In genomic region chr3:12149029-12149428, GRCh38 we compare ENCODE assay signal across 15 cellular contexts. TPM values are rescaled to one million over a fixed set of nuclear protein-coding genes. Genes with fewer than 3 reads are reported as not detected.
"Had no signal": no experiment of that assay in that cellular context is flagged by ENCODE, and none has a peak within 500 bp of the region (broad histone marks: within the 10 kb centered on the region; RNA-seq: fewer than 3 reads in every experiment).

No MANE protein-coding gene starts in this region.

- H3K4me1 ChIP-seq: foreskin keratinocyte had no signal

- H3K27me3 ChIP-seq: ascending aorta, hepatocyte, thyroid gland had no signal

- H3K4me3 ChIP-seq: ascending aorta, esophagus squamous epithelium, hepatocyte, thyroid gland had no signal

- ATAC-seq: foreskin keratinocyte; naive thymus-derived CD8-positive, alpha-beta T cell; stimulated activated naive CD8-positive, alpha-beta T cell treated with anti-CD3 and anti-CD28 coated beads, Interleukin-15, amount 100 ng/mL, for 72 hours had no signal

- DNase-seq: activated CD4-positive, alpha-beta memory T cell treated with anti-CD3 and anti-CD28 coated beads for 36 hours; activated gamma-delta T cell treated with Interleukin-2 at 50 U/mL for 16 hours; activated T-cell treated with anti-CD3 and anti-CD28 coated beads, Interleukin-2, amount 50 U/mL, for 48 hours; esophagus squamous epithelium; foreskin keratinocyte; naive thymus-derived CD8-positive, alpha-beta T cell; occipital lobe; stimulated activated CD4-positive, alpha-beta T cell treated with anti-CD3 and anti-CD28 coated beads, Interleukin-15, amount 100 ng/mL, for 24 hours; stimulated activated CD4-positive, alpha-beta T cell treated with anti-CD3 and anti-CD28 coated beads, Interleukin-4, amount 100 ng/mL, for 4 hours; stimulated activated naive CD8-positive, alpha-beta T cell treated with anti-CD3 and anti-CD28 coated beads, Interleukin-15, amount 100 ng/mL, for 72 hours; T-helper 9 cell; thyroid gland had no signal

- H3K36me3 ChIP-seq: esophagus squamous epithelium, thyroid gland had no signal

- H3K9me3 ChIP-seq: ascending aorta, esophagus squamous epithelium, thyroid gland had no signal

- H3K27ac ChIP-seq: foreskin keratinocyte, hepatocyte, thyroid gland had no signal

RNA-seq across cellular contexts. Expression of gene TIMP4, which starts 9.7 kb away (rescaled TPM):
- total RNA-seq: foreskin keratinocyte; mononuclear cell; naive thymus-derived CD8-positive, alpha-beta T cell had no signal
- polyA plus RNA-seq: naive thymus-derived CD8-positive, alpha-beta T cell had no signal
